Comparison of ENCODE assay signal across 2 cellular contexts in genomic region chr1:154145986-154146385, GRCh38.
TF ChIP-seq lines count a peak whose summit lies in the region.

No MANE protein-coding gene starts in this region.

TF ChIP-seq in HCT116, 20 proteins besides CTCF, POLR2A, EP300 and RAD21:
- TF ChIP-seq, protein P1, sequence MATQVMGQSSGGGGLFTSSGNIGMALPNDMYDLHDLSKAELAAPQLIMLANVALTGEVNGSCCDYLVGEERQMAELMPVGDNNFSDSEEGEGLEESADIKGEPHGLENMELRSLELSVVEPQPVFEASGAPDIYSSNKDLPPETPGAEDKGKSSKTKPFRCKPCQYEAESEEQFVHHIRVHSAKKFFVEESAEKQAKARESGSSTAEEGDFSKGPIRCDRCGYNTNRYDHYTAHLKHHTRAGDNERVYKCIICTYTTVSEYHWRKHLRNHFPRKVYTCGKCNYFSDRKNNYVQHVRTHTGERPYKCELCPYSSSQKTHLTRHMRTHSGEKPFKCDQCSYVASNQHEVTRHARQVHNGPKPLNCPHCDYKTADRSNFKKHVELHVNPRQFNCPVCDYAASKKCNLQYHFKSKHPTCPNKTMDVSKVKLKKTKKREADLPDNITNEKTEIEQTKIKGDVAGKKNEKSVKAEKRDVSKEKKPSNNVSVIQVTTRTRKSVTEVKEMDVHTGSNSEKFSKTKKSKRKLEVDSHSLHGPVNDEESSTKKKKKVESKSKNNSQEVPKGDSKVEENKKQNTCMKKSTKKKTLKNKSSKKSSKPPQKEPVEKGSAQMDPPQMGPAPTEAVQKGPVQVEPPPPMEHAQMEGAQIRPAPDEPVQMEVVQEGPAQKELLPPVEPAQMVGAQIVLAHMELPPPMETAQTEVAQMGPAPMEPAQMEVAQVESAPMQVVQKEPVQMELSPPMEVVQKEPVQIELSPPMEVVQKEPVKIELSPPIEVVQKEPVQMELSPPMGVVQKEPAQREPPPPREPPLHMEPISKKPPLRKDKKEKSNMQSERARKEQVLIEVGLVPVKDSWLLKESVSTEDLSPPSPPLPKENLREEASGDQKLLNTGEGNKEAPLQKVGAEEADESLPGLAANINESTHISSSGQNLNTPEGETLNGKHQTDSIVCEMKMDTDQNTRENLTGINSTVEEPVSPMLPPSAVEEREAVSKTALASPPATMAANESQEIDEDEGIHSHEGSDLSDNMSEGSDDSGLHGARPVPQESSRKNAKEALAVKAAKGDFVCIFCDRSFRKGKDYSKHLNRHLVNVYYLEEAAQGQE (IDR thresholded peaks at IDR 0.05; ENCODE audit: low read depth): no peak
- TF ChIP-seq JUND (IDR thresholded peaks at IDR 0.05): no peak
- no peak for TF ChIP-seq YY1 (IDR thresholded peaks at IDR 0.05; ENCODE audit: extremely low read depth, insufficient replicate concordance, low read depth, low read length)
- no peak for TF ChIP-seq EGR1 (IDR thresholded peaks at IDR 0.05; ENCODE audit: low read depth)
- TF ChIP-seq, protein P2, sequence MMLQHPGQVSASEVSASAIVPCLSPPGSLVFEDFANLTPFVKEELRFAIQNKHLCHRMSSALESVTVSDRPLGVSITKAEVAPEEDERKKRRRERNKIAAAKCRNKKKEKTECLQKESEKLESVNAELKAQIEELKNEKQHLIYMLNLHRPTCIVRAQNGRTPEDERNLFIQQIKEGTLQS (IDR thresholded peaks at IDR 0.05): no peak
- TF ChIP-seq, protein P3, sequence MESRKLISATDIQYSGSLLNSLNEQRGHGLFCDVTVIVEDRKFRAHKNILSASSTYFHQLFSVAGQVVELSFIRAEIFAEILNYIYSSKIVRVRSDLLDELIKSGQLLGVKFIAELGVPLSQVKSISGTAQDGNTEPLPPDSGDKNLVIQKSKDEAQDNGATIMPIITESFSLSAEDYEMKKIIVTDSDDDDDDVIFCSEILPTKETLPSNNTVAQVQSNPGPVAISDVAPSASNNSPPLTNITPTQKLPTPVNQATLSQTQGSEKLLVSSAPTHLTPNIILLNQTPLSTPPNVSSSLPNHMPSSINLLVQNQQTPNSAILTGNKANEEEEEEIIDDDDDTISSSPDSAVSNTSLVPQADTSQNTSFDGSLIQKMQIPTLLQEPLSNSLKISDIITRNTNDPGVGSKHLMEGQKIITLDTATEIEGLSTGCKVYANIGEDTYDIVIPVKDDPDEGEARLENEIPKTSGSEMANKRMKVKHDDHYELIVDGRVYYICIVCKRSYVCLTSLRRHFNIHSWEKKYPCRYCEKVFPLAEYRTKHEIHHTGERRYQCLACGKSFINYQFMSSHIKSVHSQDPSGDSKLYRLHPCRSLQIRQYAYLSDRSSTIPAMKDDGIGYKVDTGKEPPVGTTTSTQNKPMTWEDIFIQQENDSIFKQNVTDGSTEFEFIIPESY (IDR thresholded peaks at IDR 0.05; ENCODE audit: extremely low read depth, insufficient replicate concordance, low read length): no peak
- no peak for TF ChIP-seq EZH2 (IDR thresholded peaks at IDR 0.05)
- no peak for TF ChIP-seq ELF1 (IDR thresholded peaks at IDR 0.05; ENCODE audit: borderline replicate concordance, low read depth)
- no peak for TF ChIP-seq ZNF274 (IDR thresholded peaks at IDR 0.05; ENCODE audit: low read depth, low read length)
- no peak for TF ChIP-seq TCF7L2 (IDR thresholded peaks at IDR 0.05; ENCODE audit: borderline replicate concordance, extremely low read depth, insufficient read depth, insufficient read length)
- no peak for TF ChIP-seq POLR2AphosphoS5 (IDR thresholded peaks at IDR 0.05; ENCODE audit: low read depth, low read length)
- no peak for TF ChIP-seq SRF (IDR thresholded peaks at IDR 0.05; ENCODE audit: low read depth)
- no peak for TF ChIP-seq EZH2phosphoT487 (IDR thresholded peaks at IDR 0.05; ENCODE audit: borderline replicate concordance)
- no peak for TF ChIP-seq CEBPB (IDR thresholded peaks at IDR 0.05; ENCODE audit: low read depth)
- TF ChIP-seq ZFX (IDR thresholded peaks at IDR 0.05): no peak
- no peak for TF ChIP-seq SP1 (IDR thresholded peaks at IDR 0.05; ENCODE audit: low read depth)

TF ChIP-seq in WTC11, 78 proteins besides CTCF, POLR2A, EP300 and RAD21:
- TF ChIP-seq, protein P4, sequence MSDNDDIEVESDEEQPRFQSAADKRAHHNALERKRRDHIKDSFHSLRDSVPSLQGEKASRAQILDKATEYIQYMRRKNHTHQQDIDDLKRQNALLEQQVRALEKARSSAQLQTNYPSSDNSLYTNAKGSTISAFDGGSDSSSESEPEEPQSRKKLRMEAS (CRISPR knock-in tag; IDR thresholded peaks at IDR 0.05): no peak
